17 cellular contexts compared by ENCODE assay signal in genomic region chr10:108653466-108653865, GRCh38.
"Had no signal": no experiment of that assay in that cellular context is flagged by ENCODE, and none has a peak within 500 bp of the region (broad histone marks: within the 10 kb centered on the region; RNA-seq: fewer than 3 reads in every experiment).

No MANE protein-coding gene starts in this region.

- DNase-seq: activated CD4-positive, alpha-beta T cell treated with anti-CD3 and anti-CD28 coated beads, Interleukin-2, amount 10 ng/mL, durations not matched to agents 24 days and 14 days; activated CD8-positive, alpha-beta T cell treated with anti-CD3 and anti-CD28 coated beads, Interleukin-2, amount 10 ng/mL, durations not matched to agents 7 days and 5 days; activated naive CD4-positive, alpha-beta T cell treated with Interleukin-2 at 50 U/mL for 16 hours; activated naive CD8-positive, alpha-beta T cell treated with anti-CD3 and anti-CD28 coated beads, Interleukin-2, amount 10 ng/mL, durations not matched to agents 7 days and 5 days; activated T-cell treated with anti-CD3 and anti-CD28 coated beads, Interleukin-2, amount 50 U/mL, for 24 hours; effector CD8-positive, alpha-beta T cell; mammary epithelial cell; stimulated activated naive CD8-positive, alpha-beta T cell treated with anti-CD3 and anti-CD28 coated beads, Interleukin-15, Interleukin-2, amounts not matched to agents 100 U/mL and 50 U/mL, for 24 hours; substantia nigra; T-helper 1 cell; T-helper 9 cell; tibial artery had no signal

- H3K4me3 ChIP-seq: esophagus muscularis mucosa, prostate gland, right atrium auricular region, skin epidermis, tibial artery had no signal

- ATAC-seq: activated CD8-positive, alpha-beta T cell treated with anti-CD3 and anti-CD28 coated beads, Interleukin-2, amount 10 ng/mL, durations not matched to agents 7 days and 5 days; left lobe of liver; stimulated activated naive CD8-positive, alpha-beta T cell treated with anti-CD3 and anti-CD28 coated beads, Interleukin-15, Interleukin-2, amounts not matched to agents 100 U/mL and 50 U/mL, for 24 hours had no signal
